ENCODE assay signal across 10 cellular contexts in genomic region chr5:131272365-131273123, GRCh38. TPM values are rescaled to one million over a fixed set of nuclear protein-coding genes. Genes with fewer than 3 reads are reported as not detected.
DNase-seq lines count a peak whose midpoint lies in the region; ATAC-seq and TF ChIP-seq lines count a peak whose summit lies in the region.
"Had no signal": no experiment of that assay in that cellular context is flagged by ENCODE, and none has a peak within 500 bp of the region (broad histone marks: within the 10 kb centered on the region; RNA-seq: fewer than 3 reads in every experiment).

No MANE protein-coding gene starts in this region.

- H3K36me3 Mint-ChIP-seq in Calu3 (ENCODE audit: insufficient read depth, unreplicated experiment): peaks cover 5% of the 10 kb centered on the region
- peaks cover 74% of the 10 kb centered on the region for H3K36me3 Mint-ChIP-seq in effector memory CD8-positive, alpha-beta T cell (ENCODE audit: insufficient read depth)

- peak overlapping the region; percentile 1 for H3K27ac Mint-ChIP-seq in Calu3 (ENCODE audit: unreplicated experiment)
- peak overlapping the region; percentile 82 to 89 for H3K27ac Mint-ChIP-seq in effector memory CD8-positive, alpha-beta T cell

- CTCF ChIA-PET in Calu3 (lab: Charles Lee): no interaction called here

- no TSS peak for BruUV-seq in Calu3 (replicated peaks; lab: Mats Ljungman, UMichigan)

- DNase-seq in Calu3 (no peak), MV-4-11 (lab: John Stamatoyannopoulos, UW) (peak; percentile 49), iPS-NIHi11 (ENCODE audit: low spot score) (no peak), NCI-H128 (lab: John Stamatoyannopoulos, UW; ENCODE audit: unreplicated experiment) (no peak), NCI-H1930 (lab: John Stamatoyannopoulos, UW) (no peak), inferior parietal cortex (ENCODE audit: extremely low spot score) (no peak)
- DNase-seq in effector memory CD8-positive, alpha-beta T cell: no peak
- DNase-seq: activated CD4-positive, alpha-beta T cell treated with anti-CD3 and anti-CD28 coated beads, Interleukin-2, amount 50 U/mL, for 48 hours; NCI-H1694 had no signal

- H3K4me1 Mint-ChIP-seq in Calu3 (ENCODE audit: low read depth, unreplicated experiment): peaks cover 45% of the 10 kb centered on the region
- peaks cover 42 to 62% of the 10 kb centered on the region in 2 donors for H3K4me1 Mint-ChIP-seq in effector memory CD8-positive, alpha-beta T cell (ENCODE audit: low read depth in 2 of 2)

- no peak for TF ChIP-seq CTCF in Calu3 (IDR thresholded peaks at IDR 0.05; ENCODE audit: unreplicated experiment)

- no peaks in the 10 kb centered on the region for H3K27me3 Mint-ChIP-seq in Calu3 (ENCODE audit: unreplicated experiment)
- no peaks in the 10 kb centered on the region for H3K27me3 Mint-ChIP-seq in effector memory CD8-positive, alpha-beta T cell

- ATAC-seq in GM18870 (IDR thresholded peaks at IDR 0.05; ENCODE audit: unreplicated experiment): peak; percentile 32
- peak; percentile 55 for ATAC-seq in effector memory CD8-positive, alpha-beta T cell (replicated peaks)

- no peaks in the 10 kb centered on the region for H3K9me3 Mint-ChIP-seq in Calu3 (ENCODE audit: low read depth, unreplicated experiment)
- H3K9me3 Mint-ChIP-seq in effector memory CD8-positive, alpha-beta T cell: no peaks in the 10 kb centered on the region

- H3K4me3 Mint-ChIP-seq in Calu3 (ENCODE audit: low read depth, unreplicated experiment): no peak overlapping the region
- peak overlapping the region; percentile 75 to 83 for H3K4me3 Mint-ChIP-seq in effector memory CD8-positive, alpha-beta T cell

- intact Hi-C loops in Calu3 (cut with micrococcal nuclease; ENCODE audit: unreplicated experiment): loop anchor here (10.0 kb wide), 1 partner anchor 52 kb away; no protein-coding TSS in a partner anchor

RNA-seq across cellular contexts. Expression of gene CDC42SE2, which starts 8.7 kb away (rescaled TPM):
- 63.9 and 65.5 TPM in 2 replicates for total RNA-seq in Calu3 (2022)
